Comparison of ENCODE assay signal across 24 cellular contexts in the genomic region with DNA sequence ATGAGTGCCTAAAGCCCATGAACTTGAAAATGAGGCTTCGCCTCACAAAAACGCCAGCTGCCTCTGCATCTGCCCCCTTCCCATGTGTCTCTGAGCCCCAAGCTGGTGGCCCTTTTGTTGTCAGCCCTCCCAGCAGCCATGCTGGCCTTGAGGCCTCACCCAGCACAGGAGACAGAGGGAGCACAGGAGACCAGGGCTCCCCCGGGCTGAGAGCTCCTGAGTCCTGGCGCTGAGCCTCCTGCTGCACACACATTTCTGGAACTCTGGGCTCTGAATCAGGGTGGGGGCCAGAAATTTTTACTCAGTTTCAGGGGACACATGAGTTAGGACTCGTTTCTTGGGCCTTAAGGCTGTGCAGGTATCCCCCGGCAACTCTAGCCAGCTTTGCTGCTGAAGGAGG. TPM values are rescaled to one million over a fixed set of nuclear protein-coding genes. Genes with fewer than 3 reads are reported as not detected.
DNase-seq lines count a peak whose midpoint lies in the region; ATAC-seq, FAIRE-seq and TF ChIP-seq lines count a peak whose summit lies in the region.
"Had no signal": no experiment of that assay in that cellular context is flagged by ENCODE, and none has a peak within 500 bp of the region (broad histone marks: within the 10 kb centered on the region; RNA-seq: fewer than 3 reads in every experiment).

No MANE protein-coding gene starts in this region.

- peaks cover 14% of the 10 kb centered on the region for H3K36me3 Mint-ChIP-seq in activated naive CD8-positive, alpha-beta T cell treated with anti-CD3 and anti-CD28 coated beads, Interleukin-2, amount 10 ng/mL, durations not matched to agents 7 days and 5 days
- peaks cover 12% of the 10 kb centered on the region for H3K36me3 Mint-ChIP-seq in activated naive CD8-positive, alpha-beta T cell treated with anti-CD3 and anti-CD28 coated beads for 36 hours
- H3K36me3 Mint-ChIP-seq in CD8-positive, alpha-beta T cell = peaks cover 28% of the 10 kb centered on the region

- no peak overlapping the region for H2BK15ac ChIP-seq in mesenchymal stem cell (ENCODE audit: low read depth, poor library complexity, severe bottlenecking)

- H3K9ac ChIP-seq in K562 (ENCODE audit: insufficient read depth in 1 of 2, low read depth in 2 of 2, low read length in 2 of 2) (no peak overlapping the region), mesenchymal stem cell (ENCODE audit: low read length) (no peak overlapping the region)
- H3K9ac ChIP-seq: BLaER1 had no signal

- no peak overlapping the region for H2BK120ac ChIP-seq in mesenchymal stem cell (ENCODE audit: low read depth, low read length)

- CTCF ChIA-PET in K562 (lab: Yijun Ruan, JAX; ENCODE audit: low intra/inter-chr PET ratio) = no interaction called here
- CTCF ChIA-PET in CD8-positive, alpha-beta T cell (lab: Charles Lee) = interaction anchor here (0.6 to 1.2 kb wide), 3 partner anchors 23 to 1004 kb away, joined by 3 to 5 read pairs (median 3); no protein-coding TSS in a partner anchor

- H4K91ac ChIP-seq in mesenchymal stem cell (ENCODE audit: low read length) = no peak overlapping the region

- H3K27me3 ChIP-seq in K562 (ENCODE audit: control insufficient read depth in 2 of 2, insufficient read depth in 2 of 2, low read length in 2 of 2) (no peaks in the 10 kb centered on the region), mesenchymal stem cell (ENCODE audit: control insufficient read depth in 1 of 2, insufficient read depth in 1 of 2, low read length in 2 of 2) (no peaks in the 10 kb centered on the region), upper lobe of right lung (no peaks in the 10 kb centered on the region), small intestine (ENCODE audit: control insufficient read depth in 2 of 2, insufficient read depth in 2 of 2, low read length in 2 of 2) (no peaks in the 10 kb centered on the region)
- no peaks in the 10 kb centered on the region for H3K27me3 ChIP-seq in CD8-positive, alpha-beta T cell (ENCODE audit: insufficient read depth, low read length)
- H3K27me3 ChIP-seq: BLaER1 had no signal

- TF ChIP-seq EP300 in K562 (IDR thresholded peaks at IDR 0.05; ENCODE audit: low read length) = no peak

- TF ChIP-seq RAD21 in K562 (CRISPR knock-in tag; conservative IDR thresholded peaks at IDR 0.05 in 1 of 2, IDR thresholded peaks at IDR 0.05 in 1 of 2) = no peak

- H3K18ac ChIP-seq in mesenchymal stem cell (ENCODE audit: low read depth in 1 of 2, low read length in 2 of 2) = no peak overlapping the region

- no peaks in the 10 kb centered on the region for H3K79me2 ChIP-seq in K562 (ENCODE audit: control insufficient read depth, insufficient read depth, low read length)

- POLR2A ChIA-PET in activated naive CD8-positive, alpha-beta T cell treated with anti-CD3 and anti-CD28 coated beads, Interleukin-2, amount 10 ng/mL, durations not matched to agents 7 days and 5 days (lab: Charles Lee) = no interaction called here
- POLR2A ChIA-PET in K562 (lab: Yijun Ruan, JAX) = interaction anchor here (0.6 to 1.4 kb wide), 5 partner anchors 13 to 890 kb away, joined by 3 read pairs; no protein-coding TSS in a partner anchor
- POLR2A ChIA-PET in CD8-positive, alpha-beta T cell (lab: Charles Lee) = interaction anchor here (0.7 to 2.0 kb wide), 3 partner anchors 10 to 43 kb away, joined by 3 to 7 read pairs (median 5); no protein-coding TSS in a partner anchor

- 86% methylated on average over 5 of the region's 6 CpGs for WGBS in K562 (ENCODE audit: insufficient coverage, low coverage, missing lambda C conversion rate)
- WGBS in mesenchymal stem cell = 93% methylated on average over 6 of the region's 6 CpGs
- 83 to 89% (median 85%) methylated on average over 6 of the region's 6 CpGs for WGBS in small intestine, 3 donors

- in situ Hi-C loops in K562 (cut with MboI) = no loop called here

- H3K4me1 ChIP-seq in K562 (replicated peaks in 1 of 2; ENCODE audit: control insufficient read depth in 2 of 2, insufficient read depth in 2 of 2, low read length in 2 of 2) (no peaks in the 10 kb centered on the region; a peak in 2 of 5 replicates), mesenchymal stem cell (ENCODE audit: control insufficient read depth, insufficient read depth, low read depth, low read length) (no peaks in the 10 kb centered on the region), upper lobe of right lung (no peaks in the 10 kb centered on the region), small intestine (ENCODE audit: control insufficient read depth in 2 of 2, insufficient read depth in 1 of 2, low read depth in 1 of 2, low read length in 1 of 2) (no peaks in the 10 kb centered on the region)
- no peaks in the 10 kb centered on the region for H3K4me1 ChIP-seq in CD8-positive, alpha-beta T cell (ENCODE audit: insufficient read depth, low read length)
- H3K4me1 ChIP-seq: BLaER1 had no signal

- no peak for TF ChIP-seq POLR2A in K562 (conservative IDR thresholded peaks at IDR 0.05)

- no peak for DNase-seq in activated naive CD8-positive, alpha-beta T cell treated with anti-CD3 and anti-CD28 coated beads, Interleukin-2, amount 10 ng/mL, durations not matched to agents 7 days and 5 days
- DNase-seq in activated naive CD8-positive, alpha-beta T cell treated with anti-CD3 and anti-CD28 coated beads for 36 hours = no peak
- DNase-seq in K562 (ENCODE audit: extremely low read depth in 1 of 4, low spot score in 3 of 4) (no peak), mesenchymal stem cell (no peak), upper lobe of right lung (no peak), small intestine (no peak)
- no peak for DNase-seq in CD8-positive, alpha-beta T cell
- DNase-seq: Caco-2; CD4-positive, alpha-beta T cell; DMS153; MM.1S; NCI-H1092; NCI-H1436; NCI-H187 treated with DMSO at 0.1 percent for 48 hours; NCI-H2107; NCI-H69; PC-9; SHP77 treated with DMSO at 0.1 percent for 48 hours had no signal

- no peaks in the 10 kb centered on the region for H3K27me3 Mint-ChIP-seq in activated naive CD8-positive, alpha-beta T cell treated with anti-CD3 and anti-CD28 coated beads, Interleukin-2, amount 10 ng/mL, durations not matched to agents 7 days and 5 days
- H3K27me3 Mint-ChIP-seq in activated naive CD8-positive, alpha-beta T cell treated with anti-CD3 and anti-CD28 coated beads for 36 hours = no peaks in the 10 kb centered on the region
- H3K27me3 Mint-ChIP-seq in CD8-positive, alpha-beta T cell (ENCODE audit: low read depth) = no peaks in the 10 kb centered on the region
- H3K27me3 Mint-ChIP-seq: CD4-positive, alpha-beta T cell had no signal

- H4K20me1 ChIP-seq in K562 (replicated peaks; ENCODE audit: control insufficient read depth, insufficient read depth, low read length) = no peaks in the 10 kb centered on the region
- H4K20me1 ChIP-seq: BLaER1 had no signal

- ATAC-seq in activated naive CD8-positive, alpha-beta T cell treated with anti-CD3 and anti-CD28 coated beads, Interleukin-2, amount 10 ng/mL, durations not matched to agents 7 days and 5 days (ENCODE audit: low read depth) = peak; percentile 42
- peak; percentile 29 for ATAC-seq in K562
- ATAC-seq in upper lobe of right lung = peak; percentile 11
- no peak for ATAC-seq in CD8-positive, alpha-beta T cell

- H3K4me3 ChIP-seq in K562 (no peak overlapping the region), mesenchymal stem cell (ENCODE audit: insufficient read depth in 1 of 2, low read depth in 1 of 2, low read length in 2 of 2) (no peak overlapping the region), upper lobe of right lung (no peak overlapping the region), small intestine (ENCODE audit: low read depth in 1 of 2, low read length in 2 of 2) (no peak overlapping the region)
- no peak overlapping the region for H3K4me3 ChIP-seq in CD8-positive, alpha-beta T cell (ENCODE audit: low read depth, low read length)
- H3K4me3 ChIP-seq: BLaER1, PC-9, SK-N-MC had no signal

- H3K9me1 ChIP-seq in K562 (ENCODE audit: control insufficient read depth, insufficient read depth, low read length) = no peaks in the 10 kb centered on the region

- peaks cover 9% of the 10 kb centered on the region for H3K79me1 ChIP-seq in mesenchymal stem cell (replicated peaks; ENCODE audit: low read length, poor library complexity, severe bottlenecking)

- H3K9me3 ChIP-seq in K562 (replicated peaks; ENCODE audit: control insufficient read depth, insufficient read depth, low read depth, low read length) = no peaks in the 10 kb centered on the region
- no peaks in the 10 kb centered on the region for H3K9me3 ChIP-seq in mesenchymal stem cell (ENCODE audit: control insufficient read depth, low read length)
- no peaks in the 10 kb centered on the region for H3K9me3 ChIP-seq in upper lobe of right lung
- no peaks in the 10 kb centered on the region for H3K9me3 ChIP-seq in CD8-positive, alpha-beta T cell (ENCODE audit: low read length)
- H3K9me3 ChIP-seq in small intestine (ENCODE audit: control insufficient read depth, low read depth) = no peaks in the 10 kb centered on the region
- H3K9me3 ChIP-seq: BLaER1, Caco-2 had no signal

- no peak overlapping the region for H2AFZ ChIP-seq in K562 (ENCODE audit: low read depth, low read length)
- no peak overlapping the region for H2AFZ ChIP-seq in mesenchymal stem cell (ENCODE audit: low read depth, low read length)
- H2AFZ ChIP-seq: PC-9 had no signal

- H2AK5ac ChIP-seq in mesenchymal stem cell (ENCODE audit: low read length, severe bottlenecking) = no peak overlapping the region

- no peak for FAIRE-seq in K562 (lab: Jason Lieb, UNC)
- no peak for FAIRE-seq in small intestine (lab: Jason Lieb, UNC)
- FAIRE-seq: G401.6, GM12892, GM18507, H1 had no signal

- H3K4me2 ChIP-seq in K562 (ENCODE audit: insufficient read depth, low read length) (no peak overlapping the region), mesenchymal stem cell (ENCODE audit: low read length, poor library complexity, severe bottlenecking) (no peak overlapping the region)
- H3K4me2 ChIP-seq: BLaER1, PC-9 had no signal

- TF ChIP-seq CTCF in K562 (IDR thresholded peaks at IDR 0.05 in 2 of 3, conservative IDR thresholded peaks at IDR 0.05 in 1 of 3; ENCODE audit: insufficient read depth in 2 of 3, low read depth in 1 of 3, low read length in 3 of 3) (no peak), upper lobe of right lung (IDR thresholded peaks at IDR 0.05) (no peak)
- TF ChIP-seq CTCF in CD8-positive, alpha-beta T cell (IDR thresholded peaks at IDR 0.05) = no peak

- no peaks in the 10 kb centered on the region for H3K4me1 Mint-ChIP-seq in activated naive CD8-positive, alpha-beta T cell treated with anti-CD3 and anti-CD28 coated beads, Interleukin-2, amount 10 ng/mL, durations not matched to agents 7 days and 5 days
- H3K4me1 Mint-ChIP-seq in activated naive CD8-positive, alpha-beta T cell treated with anti-CD3 and anti-CD28 coated beads for 36 hours = no peaks in the 10 kb centered on the region
- peaks cover 2% of the 10 kb centered on the region for H3K4me1 Mint-ChIP-seq in CD8-positive, alpha-beta T cell (ENCODE audit: low read depth)

- H3K27ac ChIP-seq in K562 (ENCODE audit: extremely low read depth, low read depth, low read length) = no peak overlapping the region
- H3K27ac ChIP-seq in mesenchymal stem cell (ENCODE audit: low read length, poor library complexity, severe bottlenecking) = no peak overlapping the region
- H3K27ac ChIP-seq in upper lobe of right lung = no peak overlapping the region
- no peak overlapping the region for H3K27ac ChIP-seq in CD8-positive, alpha-beta T cell (ENCODE audit: low read depth, low read length)
- no peak overlapping the region for H3K27ac ChIP-seq in small intestine (ENCODE audit: low read depth in 1 of 2, low read length in 1 of 2)
- H3K27ac ChIP-seq: BLaER1, PC-9, SK-N-MC had no signal

- peak overlapping the region; percentile 64 for H4K8ac ChIP-seq in mesenchymal stem cell (ENCODE audit: low read length)

- no peak overlapping the region for H3K27ac Mint-ChIP-seq in activated naive CD8-positive, alpha-beta T cell treated with anti-CD3 and anti-CD28 coated beads, Interleukin-2, amount 10 ng/mL, durations not matched to agents 7 days and 5 days
- H3K27ac Mint-ChIP-seq in activated naive CD8-positive, alpha-beta T cell treated with anti-CD3 and anti-CD28 coated beads for 36 hours = no peak overlapping the region
- H3K27ac Mint-ChIP-seq in CD8-positive, alpha-beta T cell = no peak overlapping the region

- BruUV-seq in K562 (replicated peaks; lab: Mats Ljungman, UMichigan) = no TSS peak

- H3K23ac ChIP-seq in mesenchymal stem cell (ENCODE audit: low read length in 2 of 2) = no peak overlapping the region

- H3K14ac ChIP-seq in mesenchymal stem cell (ENCODE audit: low read length in 2 of 2) = no peak overlapping the region

- H2BK5ac ChIP-seq in mesenchymal stem cell (ENCODE audit: low read depth, low read length, poor library complexity, severe bottlenecking) = no peak overlapping the region

- H3K4ac ChIP-seq in mesenchymal stem cell (ENCODE audit: low read depth in 1 of 2, low read length in 2 of 2) = no peak overlapping the region

- intact Hi-C loops in K562 (cut with micrococcal nuclease) = no loop called here
- intact Hi-C loops in upper lobe of right lung (cut with DNase I) = no loop called here
- intact Hi-C loops in CD8-positive, alpha-beta T cell (cut with DNase I, micrococcal nuclease) = no loop called here

- no peak overlapping the region for H2BK12ac ChIP-seq in mesenchymal stem cell (ENCODE audit: low read length in 2 of 2)

- H3K9me3 Mint-ChIP-seq in activated naive CD8-positive, alpha-beta T cell treated with anti-CD3 and anti-CD28 coated beads, Interleukin-2, amount 10 ng/mL, durations not matched to agents 7 days and 5 days = no peaks in the 10 kb centered on the region
- no peaks in the 10 kb centered on the region for H3K9me3 Mint-ChIP-seq in activated naive CD8-positive, alpha-beta T cell treated with anti-CD3 and anti-CD28 coated beads for 36 hours
- H3K9me3 Mint-ChIP-seq in CD8-positive, alpha-beta T cell = no peaks in the 10 kb centered on the region
- H3K9me3 Mint-ChIP-seq: CD4-positive, alpha-beta T cell had no signal

- H3K4me3 Mint-ChIP-seq in activated naive CD8-positive, alpha-beta T cell treated with anti-CD3 and anti-CD28 coated beads, Interleukin-2, amount 10 ng/mL, durations not matched to agents 7 days and 5 days = no peak overlapping the region
- H3K4me3 Mint-ChIP-seq in activated naive CD8-positive, alpha-beta T cell treated with anti-CD3 and anti-CD28 coated beads for 36 hours = no peak overlapping the region
- no peak overlapping the region for H3K4me3 Mint-ChIP-seq in CD8-positive, alpha-beta T cell
- H3K4me3 Mint-ChIP-seq: CD4-positive, alpha-beta T cell had no signal

- H3K36me3 ChIP-seq in K562 (ENCODE audit: control insufficient read depth, insufficient read depth, low read length) = peaks cover 15% of the 10 kb centered on the region; the same call in 2 of the 3 replicates
- peaks cover 27 to 35% of the 10 kb centered on the region in 2 experiments for H3K36me3 ChIP-seq in mesenchymal stem cell (ENCODE audit: control insufficient read depth in 1 of 2, insufficient read depth in 2 of 2, low read depth in 1 of 2, low read length in 2 of 2)
- H3K36me3 ChIP-seq in upper lobe of right lung = no peaks in the 10 kb centered on the region
- H3K36me3 ChIP-seq in CD8-positive, alpha-beta T cell (ENCODE audit: insufficient read depth, low read length) = no peaks in the 10 kb centered on the region
- H3K36me3 ChIP-seq in small intestine (ENCODE audit: control insufficient read depth in 2 of 2, insufficient read depth in 2 of 2, low read length in 2 of 2) = peaks cover 2 to 5% of the 10 kb centered on the region in 2 donors

RNA-seq across cellular contexts. Expression of gene ACAD9, which starts 56.4 kb away (rescaled TPM):
- total RNA-seq in activated naive CD8-positive, alpha-beta T cell treated with anti-CD3 and anti-CD28 coated beads, Interleukin-2, amount 10 ng/mL, durations not matched to agents 7 days and 5 days = 10 to 100 TPM; 55.9 to 63.5 TPM
- total RNA-seq in activated naive CD8-positive, alpha-beta T cell treated with anti-CD3 and anti-CD28 coated beads for 36 hours = 10 to 100 TPM; 47.5 to 47.6 TPM
- 67.4 and 149 TPM in 2 replicates for total RNA-seq in K562 (2011; cell fraction: chromatin; rRNA removed; ENCODE audit: low replicate concordance)
- 104 and 107 TPM in 2 replicates for total RNA-seq in K562 (2011; cell fraction: nucleolus; rRNA removed)
- total RNA-seq in K562 (2011; cell fraction: nucleoplasm; rRNA removed) = 71.4 and 73.7 TPM in 2 replicates
- total RNA-seq in K562 (2014; rRNA removed) = 30.1 and 31.2 TPM in 2 replicates
- total RNA-seq in K562 (2014; rRNA removed; fragmentation: Illumina TruSeq; extraction: Trizol) = 16.1 and 17.5 TPM in 2 replicates
- total RNA-seq in K562 (2015; rRNA removed; fragmentation: Illumina TruSeq; extraction: Trizol) = 22.5 and 22.8 TPM in 2 replicates
- 30.3 and 32.6 TPM in 2 replicates for total RNA-seq in K562 (2021)
- 18.1 and 21.3 TPM in 2 replicates for polyA plus RNA-seq in K562 (2011; rRNA removed)
- 18.4 and 28.1 TPM in 2 replicates for polyA plus RNA-seq in K562 (2011; cell fraction: cytosol; rRNA removed)
- 56.6 and 83.3 TPM in 2 replicates for polyA plus RNA-seq in K562 (2011; cell fraction: nucleus; rRNA removed)
- polyA plus RNA-seq in K562 (2012) = 20.0 and 24.2 TPM in 2 replicates
- polyA plus RNA-seq in K562 (2014; fragmentation: Illumina TruSeq; extraction: Trizol) = 25.8 and 27.3 TPM in 2 replicates
- polyA plus RNA-seq in K562 (2014; fragmentation: Nextera tagmentation; extraction: Ambion mirVana) = 10 to 100 TPM; 10.2 to 11.2 TPM
- 28.1 and 30.2 TPM in 2 replicates for polyA plus RNA-seq in K562 (2014; rRNA removed)
- polyA minus RNA-seq in K562 (2011; rRNA and poly(A)+ RNA removed) = 20.4 and 22.3 TPM in 2 replicates
- polyA minus RNA-seq in K562 (2011; cell fraction: cytosol; rRNA and poly(A)+ RNA removed) = 12.1 and 14.0 TPM in 2 replicates
- polyA minus RNA-seq in K562 (2011; cell fraction: nucleus; rRNA and poly(A)+ RNA removed) = 48.0 and 48.9 TPM in 2 replicates
- 25.3 TPM for polyA plus RNA-seq in mesenchymal stem cell (2013, experiment 1 of 2)
- 26.9 TPM for polyA plus RNA-seq in mesenchymal stem cell (2013, experiment 2 of 2)
- total RNA-seq in upper lobe of right lung = 43.0 TPM
- 10 to 100 TPM; 43.1 to 47.1 TPM for total RNA-seq in CD8-positive, alpha-beta T cell
- 10 to 100 TPM; 17.3 to 29.8 (median 20.1) TPM for polyA plus RNA-seq in small intestine
